22 cellular contexts compared by ENCODE assay signal in the genomic region with DNA sequence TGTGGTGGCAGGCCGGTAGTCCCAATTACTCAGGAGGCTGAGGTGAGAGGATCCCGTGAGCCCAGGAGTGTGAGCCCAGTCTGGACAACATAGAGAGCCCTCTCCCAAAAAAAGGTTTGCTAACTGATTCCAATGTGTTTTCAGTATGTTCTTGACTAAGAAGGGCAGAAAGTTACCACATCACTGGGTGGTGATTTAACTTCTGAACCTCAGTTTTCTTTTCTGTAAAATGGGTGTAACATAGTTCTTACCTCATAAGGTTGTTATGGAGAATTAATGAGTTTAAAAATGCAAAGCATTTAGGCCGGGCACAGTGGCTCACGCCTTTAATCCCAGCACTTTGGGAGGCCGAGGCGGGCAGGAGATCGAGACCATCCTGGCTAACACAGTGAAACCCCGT. TPM values are rescaled to one million over a fixed set of nuclear protein-coding genes. Genes with fewer than 3 reads are reported as not detected.
DNase-seq lines count a peak whose midpoint lies in the region; ATAC-seq, FAIRE-seq and TF ChIP-seq lines count a peak whose summit lies in the region.
"Had no signal": no experiment of that assay in that cellular context is flagged by ENCODE, and none has a peak within 500 bp of the region (broad histone marks: within the 10 kb centered on the region; RNA-seq: fewer than 3 reads in every experiment).

No MANE protein-coding gene starts in this region.

- H4K8ac ChIP-seq in H9 (replicated peaks; ENCODE audit: insufficient read length, low read depth, low read length), result no peak overlapping the region
- H4K8ac ChIP-seq in H1 (ENCODE audit: extremely low read depth, insufficient read depth, low read length), result no peak overlapping the region

- no peak overlapping the region for H3T11ph ChIP-seq in H9 (ENCODE audit: low read length)

- H2BK120ac ChIP-seq in H9 (ENCODE audit: low read depth, low read length, poor library complexity, severe bottlenecking) (peak overlapping the region; percentile 36), H1 (replicated peaks; ENCODE audit: low read depth, low read length) (no peak overlapping the region)

- POLR2A ChIA-PET in HepG2 (lab: Yijun Ruan, JAX), result no interaction called here
- POLR2A ChIA-PET in H1 (lab: Charles Lee; ENCODE audit: partially characterized antibody), result interaction anchor here (1.2 kb wide), 1 partner anchor 149 kb away, joined by 3 read pairs; a partner anchor contains a TSS
- POLR2A ChIA-PET in A673 (lab: Charles Lee; ENCODE audit: low non-redundant PET), result no interaction called here

- no peak overlapping the region for H3K4me2 ChIP-seq in HepG2 (ENCODE audit: low read depth, low read length)
- no peak overlapping the region for H3K4me2 ChIP-seq in H9 (ENCODE audit: insufficient read depth, insufficient read length, low read length)
- no peak overlapping the region for H3K4me2 ChIP-seq in H1 (ENCODE audit: insufficient read depth in 1 of 2, low read depth in 2 of 2, low read length in 2 of 2)
- H3K4me2 ChIP-seq: BLaER1 treated with 17β-estradiol and CSF1 and Interleukin-3, amounts not matched to agents 10 nM and 100 nM had no signal

- no peaks in the 10 kb centered on the region for H3K36me3 Mint-ChIP-seq in H9 (ENCODE audit: insufficient read depth in 1 of 3, low read depth in 3 of 3)
- H3K36me3 Mint-ChIP-seq: CD14-positive monocyte; CD4-positive, alpha-beta memory T cell had no signal

- no peaks in the 10 kb centered on the region; the same call in none of the 2 replicates for H3K27me3 Mint-ChIP-seq in H9 (ENCODE audit: low read depth)

- in situ Hi-C loops in HepG2 (cut with HindIII; ENCODE audit: extremely low pct_ligation_motif_present, low pct_unique_long_range_greater_than_20kb) (no loop called here), GM13977 (cut with MboI; ENCODE audit: low pct_unique_long_range_greater_than_20kb, low sequenced_read_pairs, unreplicated experiment) (no loop called here)

- TF ChIP-seq CTCF in HepG2 (CRISPR knock-in tag; IDR thresholded peaks at IDR 0.05) (no peak), right lobe of liver (IDR thresholded peaks at IDR 0.05) (no peak), H9 (conservative IDR thresholded peaks at IDR 0.05) (no peak), H1 (IDR thresholded peaks at IDR 0.05; ENCODE audit: control extremely low read depth in 1 of 3, insufficient read depth in 1 of 3, low read depth in 1 of 3, low read length in 3 of 3) (no peak), GM13977 (IDR thresholded peaks at IDR 0.05; ENCODE audit: extremely low read depth, insufficient read depth, missing control alignments) (no peak), A673 (conservative IDR thresholded peaks at IDR 0.05; ENCODE audit: low read depth, low read length) (no peak)

- no peaks in the 10 kb centered on the region for H3K79me2 ChIP-seq in HepG2 (ENCODE audit: insufficient read depth, low read length)
- no peaks in the 10 kb centered on the region for H3K79me2 ChIP-seq in H9 (ENCODE audit: insufficient read depth, low read length)
- H3K79me2 ChIP-seq in H1 (ENCODE audit: control insufficient read depth in 1 of 2, insufficient read depth in 2 of 2, low read length in 2 of 2), result no peaks in the 10 kb centered on the region

- no peak overlapping the region for H2BK5ac ChIP-seq in H9 (ENCODE audit: insufficient read length, low read length)
- no peak overlapping the region for H2BK5ac ChIP-seq in H1 (ENCODE audit: low read depth, low read length)

- H3K4me3 ChIP-seq in HepG2 (replicated peaks in 1 of 3; ENCODE audit: insufficient read depth in 1 of 3, low read depth in 2 of 3, low read length in 3 of 3) (no peak overlapping the region), right lobe of liver (no peak overlapping the region), H1 (ENCODE audit: extremely low read depth in 1 of 4, insufficient read depth in 2 of 4, low read depth in 3 of 4, low read length in 4 of 4) (no peak overlapping the region), A673 (ENCODE audit: low read depth, low read length, poor library complexity, severe bottlenecking) (no peak overlapping the region)
- H3K4me3 ChIP-seq: BLaER1 treated with 17β-estradiol and CSF1 and Interleukin-3, amounts not matched to agents 10 nM and 100 nM; GM23248 had no signal

- H3K56ac ChIP-seq in H9 (ENCODE audit: insufficient read length, low read depth, low read length), result no peak overlapping the region
- H3K56ac ChIP-seq in H1 (replicated peaks; ENCODE audit: insufficient read length, low read depth, low read length), result no peak overlapping the region

- BruUV-seq in HepG2 (replicated peaks; lab: Mats Ljungman, UMichigan) (no TSS peak), A673 (replicated peaks; lab: Mats Ljungman, UMichigan) (no TSS peak)

- H3K14ac ChIP-seq in H9 (ENCODE audit: insufficient read depth, low read length) (no peak overlapping the region), H1 (ENCODE audit: insufficient read length) (no peak overlapping the region)

- H4K20me1 ChIP-seq in HepG2 (ENCODE audit: insufficient read depth, low read length) (no peaks in the 10 kb centered on the region), H9 (ENCODE audit: control insufficient read depth, insufficient read depth, insufficient read length) (no peaks in the 10 kb centered on the region), H1 (replicated peaks in 1 of 2; ENCODE audit: control insufficient read depth in 1 of 2, insufficient read depth in 2 of 2, low read length in 2 of 2) (no peaks in the 10 kb centered on the region)
- H4K20me1 ChIP-seq: BLaER1 treated with 17β-estradiol and CSF1 and Interleukin-3, amounts not matched to agents 10 nM and 100 nM had no signal

- H4K5ac ChIP-seq in H9 (ENCODE audit: insufficient read length, low read depth, low read length) (no peak overlapping the region), H1 (ENCODE audit: insufficient read length, low read depth, low read length) (no peak overlapping the region)

- 77% methylated on average over 8 of the region's 8 CpGs for WGBS in HepG2 (ENCODE audit: low lambda C conversion rate)
- 97% methylated on average over 6 of the region's 8 CpGs for WGBS in right lobe of liver (ENCODE audit: insufficient coverage, low coverage, low lambda C conversion rate, missing lambda C conversion rate)
- no CpG with 5 or more reads among the region's 8 CpGs for WGBS in H9 (ENCODE audit: extremely low coverage, insufficient read length, low lambda C conversion rate)
- WGBS in H1 (ENCODE audit: extremely low coverage in 1 of 2, insufficient coverage in 1 of 2, insufficient read length in 1 of 2, insufficient replicate concordance in 2 of 2, low coverage in 1 of 2, low lambda C conversion rate in 2 of 2, missing lambda C conversion rate in 1 of 2), 2 experiments, result 90% methylated on average over 8 of the region's 8 CpGs; no CpG with 5 or more reads in 1 of the 2 experiments

- peaks cover 7 to 11% of the 10 kb centered on the region in 2 experiments for H3K4me1 Mint-ChIP-seq in H9
- H3K4me1 Mint-ChIP-seq: CD4-positive, alpha-beta memory T cell had no signal

- TF ChIP-seq EP300 in HepG2 (IDR thresholded peaks at IDR 0.05; ENCODE audit: low read depth in 2 of 2, low read length in 2 of 2), result no peak
- no peak for TF ChIP-seq EP300 in HepG2 (CRISPR knock-in tag; IDR thresholded peaks at IDR 0.05; ENCODE audit: borderline replicate concordance)
- TF ChIP-seq EP300 in H1 (IDR thresholded peaks at IDR 0.05; ENCODE audit: borderline replicate concordance in 1 of 2, low read depth in 2 of 2, low read length in 2 of 2), result no peak

- H3K4me3 Mint-ChIP-seq in H9, result no peak overlapping the region; a peak in 1 of 5 replicates
- H3K4me3 Mint-ChIP-seq: CD14-positive monocyte; CD4-positive, alpha-beta memory T cell had no signal

- H3K4me1 ChIP-seq in HepG2 (ENCODE audit: insufficient read depth, low read length) (peaks cover 44% of the 10 kb centered on the region), right lobe of liver (no peaks in the 10 kb centered on the region), H9 (ENCODE audit: insufficient read depth, low read length) (no peaks in the 10 kb centered on the region), H1 (replicated peaks in 1 of 4; ENCODE audit: control insufficient read depth in 3 of 4, insufficient read depth in 4 of 4, low read length in 3 of 4) (peaks cover 0 to 6% (median 3%) of the 10 kb centered on the region in 4 experiments; a peak in 4 of 7 replicates), A673 (ENCODE audit: insufficient read depth, low read length, poor library complexity, severe bottlenecking) (no peaks in the 10 kb centered on the region)
- H3K4me1 ChIP-seq: BE2C had no signal

- H2AK5ac ChIP-seq in H9 (ENCODE audit: insufficient read length, low read length) (no peak overlapping the region), H1 (ENCODE audit: low read depth, low read length) (no peak overlapping the region)

- no peak overlapping the region for H3K23ac ChIP-seq in H9 (ENCODE audit: insufficient read length, low read depth, low read length)
- no peak overlapping the region for H3K23ac ChIP-seq in H1 (ENCODE audit: insufficient read length)

- no peaks in the 10 kb centered on the region for H3K9me3 Mint-ChIP-seq in H9
- H3K9me3 Mint-ChIP-seq: CD4-positive, alpha-beta memory T cell had no signal

- H3K9ac ChIP-seq in HepG2 (ENCODE audit: insufficient read depth, low read depth, low read length) (no peak overlapping the region), H9 (ENCODE audit: extremely low read depth, insufficient read length, low read length) (no peak overlapping the region), H1 (replicated peaks in 1 of 4; ENCODE audit: extremely low read depth in 1 of 4, low read depth in 3 of 4, low read length in 3 of 4) (no peak overlapping the region)
- H3K9ac ChIP-seq: BLaER1 treated with 17β-estradiol and CSF1 and Interleukin-3, amounts not matched to agents 10 nM and 100 nM; GM23248 had no signal

- no peaks in the 10 kb centered on the region; a peak in 1 of 5 replicates for H3K27me3 ChIP-seq in HepG2 (ENCODE audit: control insufficient read depth in 1 of 2, insufficient read depth in 2 of 2, low read length in 2 of 2)
- H3K27me3 ChIP-seq in right lobe of liver, result no peaks in the 10 kb centered on the region
- no peaks in the 10 kb centered on the region; the same call in 1 of the 2 replicates for H3K27me3 ChIP-seq in H9 (ENCODE audit: insufficient read depth, low read length)
- no peaks in the 10 kb centered on the region for H3K27me3 ChIP-seq in H1 (replicated peaks in 1 of 4; ENCODE audit: control insufficient read depth in 3 of 4, extremely low read depth in 1 of 4, insufficient read depth in 3 of 4, low read length in 3 of 4)
- H3K27me3 ChIP-seq in A673 (replicated peaks; ENCODE audit: insufficient read depth, low read depth, low read length, poor library complexity), result no peaks in the 10 kb centered on the region
- H3K27me3 ChIP-seq: BE2C; BLaER1 treated with 17β-estradiol and CSF1 and Interleukin-3, amounts not matched to agents 10 nM and 100 nM had no signal

- TF ChIP-seq POLR2A in HepG2 (IDR thresholded peaks at IDR 0.05; ENCODE audit: insufficient read depth in 1 of 2, low read depth in 2 of 2, low read length in 2 of 2), result no peak
- TF ChIP-seq POLR2A in right lobe of liver (IDR thresholded peaks at IDR 0.05), result no peak
- no peak for TF ChIP-seq POLR2A in H1 (IDR thresholded peaks at IDR 0.05; ENCODE audit: control extremely low read depth in 1 of 2, low read depth in 2 of 2, low read length in 2 of 2)

- H2BK20ac ChIP-seq in H9 (ENCODE audit: low read depth, low read length, poor library complexity, severe bottlenecking), result no peak overlapping the region
- H2BK20ac ChIP-seq in H1 (ENCODE audit: low read length), result no peak overlapping the region

- H3K27ac Mint-ChIP-seq in H9, result no peak overlapping the region
- H3K27ac Mint-ChIP-seq: CD14-positive monocyte had no signal

- intact Hi-C loops in HepG2 (cut with micrococcal nuclease; ENCODE audit: unreplicated experiment) (no loop called here), right lobe of liver (cut with DNase I) (no loop called here), A673 (cut with micrococcal nuclease; ENCODE audit: unreplicated experiment) (no loop called here)

- H2BK15ac ChIP-seq in H9 (ENCODE audit: low read depth, low read length) (no peak overlapping the region; the same call in 1 of the 2 replicates), H1 (ENCODE audit: low read length) (no peak overlapping the region)

- H3K27ac ChIP-seq in HepG2 (ENCODE audit: extremely low read length, insufficient read depth, low read length), result no peak overlapping the region
- no peak overlapping the region for H3K27ac ChIP-seq in right lobe of liver
- no peak overlapping the region for H3K27ac ChIP-seq in H9 (ENCODE audit: insufficient read length, low read depth, low read length)
- H3K27ac ChIP-seq in H1 (ENCODE audit: low read depth, low read length), result no peak overlapping the region
- H3K27ac ChIP-seq in A673 (ENCODE audit: low read depth, low read length, poor library complexity, severe bottlenecking), result no peak overlapping the region
- H3K27ac ChIP-seq: BLaER1 treated with 17β-estradiol and CSF1 and Interleukin-3, amounts not matched to agents 10 nM and 100 nM; GM23248 had no signal

- DNase-seq in HepG2 (ENCODE audit: low spot score) (no peak), right lobe of liver (no peak), H9 (no peak), H1 (ENCODE audit: low read depth in 1 of 2, low spot score in 2 of 2) (no peak), GM13977 (ENCODE audit: low spot score) (no peak), A673 (ENCODE audit: low spot score) (no peak), NCI-H128 (lab: John Stamatoyannopoulos, UW; ENCODE audit: unreplicated experiment) (no peak)
- DNase-seq: ACHN; AML-193; BE2C; Calu3; CD4-positive, alpha-beta memory T cell; COR-L47; DMS53; DMS79 treated with DMSO at 0.1 percent for 48 hours; GF-D8; GM23248; HCEC 1CT had no signal

- H3K23me2 ChIP-seq in H9 (ENCODE audit: insufficient read length, low read depth, low read length, poor library complexity, severe bottlenecking) (no peaks in the 10 kb centered on the region), H1 (ENCODE audit: low read depth, low read length) (no peaks in the 10 kb centered on the region)

- no peak overlapping the region for H2BK12ac ChIP-seq in H9 (ENCODE audit: insufficient read length, low read depth, low read length)
- H2BK12ac ChIP-seq in H1 (ENCODE audit: low read depth, low read length), result no peak overlapping the region

- H3K79me1 ChIP-seq in H9 (ENCODE audit: insufficient read depth, low read depth, low read length, poor library complexity, severe bottlenecking) (no peaks in the 10 kb centered on the region), H1 (ENCODE audit: low read depth, low read length) (no peaks in the 10 kb centered on the region)

- H3K9me3 ChIP-seq in HepG2 (ENCODE audit: low read length), result no peaks in the 10 kb centered on the region
- no peaks in the 10 kb centered on the region for H3K9me3 ChIP-seq in right lobe of liver
- H3K9me3 ChIP-seq in H9 (ENCODE audit: control insufficient read depth, low read depth, low read length), result no peaks in the 10 kb centered on the region
- H3K9me3 ChIP-seq in H1 (ENCODE audit: insufficient read depth in 2 of 2, low read depth in 1 of 2, low read length in 1 of 2), result no peaks in the 10 kb centered on the region
- no peaks in the 10 kb centered on the region for H3K9me3 ChIP-seq in A673 (ENCODE audit: low read depth, low read length, poor library complexity, severe bottlenecking)
- H3K9me3 ChIP-seq: BE2C; BLaER1 treated with 17β-estradiol and CSF1 and Interleukin-3, amounts not matched to agents 10 nM and 100 nM had no signal

- no peak overlapping the region for H3K4ac ChIP-seq in H9 (ENCODE audit: low read depth, low read length)
- H3K4ac ChIP-seq in H1 (replicated peaks; ENCODE audit: insufficient read length, low read depth, low read length), result no peak overlapping the region

- no peak for ATAC-seq in HepG2
- ATAC-seq in right lobe of liver, result no peak

- H2AFZ ChIP-seq in HepG2 (ENCODE audit: low read length) (no peak overlapping the region), H9 (ENCODE audit: low read length) (no peak overlapping the region), H1 (ENCODE audit: low read length) (no peak overlapping the region)
- H2AFZ ChIP-seq: GM23248 had no signal

- TF ChIP-seq RAD21 in HepG2 (CRISPR knock-in tag; IDR thresholded peaks at IDR 0.05) (no peak), H1 (IDR thresholded peaks at IDR 0.05 in 1 of 2, conservative IDR thresholded peaks at IDR 0.05 in 1 of 2; ENCODE audit: low read depth in 2 of 2, low read length in 2 of 2) (no peak)

- H3K36me3 ChIP-seq in HepG2 (replicated peaks in 1 of 2; ENCODE audit: control insufficient read depth in 1 of 2, insufficient read depth in 2 of 2, low read length in 2 of 2) (no peaks in the 10 kb centered on the region), right lobe of liver (no peaks in the 10 kb centered on the region), H1 (ENCODE audit: control insufficient read depth in 2 of 4, insufficient read depth in 4 of 4, low read length in 3 of 4) (no peaks in the 10 kb centered on the region), A673 (ENCODE audit: insufficient read depth, low read length, poor library complexity, severe bottlenecking) (no peaks in the 10 kb centered on the region)
- H3K36me3 ChIP-seq: BE2C; BLaER1 treated with 17β-estradiol and CSF1 and Interleukin-3, amounts not matched to agents 10 nM and 100 nM had no signal

- H3K18ac ChIP-seq in H9 (ENCODE audit: insufficient read length, low read depth, low read length) (no peak overlapping the region), H1 (ENCODE audit: extremely low read depth, low read length) (no peak overlapping the region)

- CTCF ChIA-PET in HepG2 (lab: Yijun Ruan, JAX; ENCODE audit: low intra/inter-chr PET ratio, low total read pairs) (no interaction called here), H1 (lab: Charles Lee; ENCODE audit: partially characterized antibody) (interaction anchor here (0.6 to 1.9 kb wide), 2 partner anchors 14 to 42 kb away, joined by 3 to 9 read pairs; no protein-coding TSS in a partner anchor), A673 (lab: Charles Lee) (no interaction called here)

- no peak overlapping the region for H4K91ac ChIP-seq in H9 (ENCODE audit: insufficient read length, low read depth, low read length)
- no peak overlapping the region for H4K91ac ChIP-seq in H1 (replicated peaks; ENCODE audit: insufficient read length, low read length)

- FAIRE-seq in HepG2 (lab: Jason Lieb, UNC) (no peak), H1 (lab: Jason Lieb, UNC) (no peak)
- FAIRE-seq: GM12891, H54 had no signal

RNA-seq across cellular contexts. Expression of a gene that starts 28.5 kb away (rescaled TPM):
- total RNA-seq in HepG2 (2016; rRNA removed; fragmentation: Illumina TruSeq; extraction: Trizol), result 59.0 and 72.2 TPM in 2 replicates
- total RNA-seq in HepG2 (2016; cell fraction: cytosol; rRNA removed; fragmentation: Illumina TruSeq; extraction: Trizol; ENCODE audit: low read depth), result 14.3 and 16.7 TPM in 2 replicates
- total RNA-seq in HepG2 (2016; cell fraction: insoluble cytoplasmic fraction; rRNA removed; fragmentation: Illumina TruSeq; extraction: Trizol), result 57.7 and 70.4 TPM in 2 replicates
- total RNA-seq in HepG2 (2016; cell fraction: membrane; rRNA removed; fragmentation: Illumina TruSeq; extraction: Trizol), result 53.2 and 54.8 TPM in 2 replicates
- total RNA-seq in HepG2 (2016; cell fraction: nucleus; rRNA removed; fragmentation: Illumina TruSeq; extraction: Trizol), result 80.2 and 92.0 TPM in 2 replicates
- 91.4 and 99.3 TPM in 2 replicates for polyA plus RNA-seq in HepG2 (2011; rRNA removed)
- 54.5 and 60.0 TPM in 2 replicates for polyA plus RNA-seq in HepG2 (2011; cell fraction: cytosol; rRNA removed)
- polyA plus RNA-seq in HepG2 (2011; cell fraction: nucleus; rRNA removed), result 118 and 126 TPM in 2 replicates
- 46.1 and 53.2 TPM in 2 replicates for polyA plus RNA-seq in HepG2 (2012)
- polyA plus RNA-seq in HepG2 (2016; cell fraction: cytosol; fragmentation: Illumina TruSeq; extraction: Trizol; ENCODE audit: low read depth), result 9.5 and 10.3 TPM in 2 replicates
- 48.0 and 52.7 TPM in 2 replicates for polyA plus RNA-seq in HepG2 (2016; cell fraction: insoluble cytoplasmic fraction; fragmentation: Illumina TruSeq; extraction: Trizol; ENCODE audit: low read depth)
- polyA plus RNA-seq in HepG2 (2016; cell fraction: membrane; fragmentation: Illumina TruSeq; extraction: Trizol; ENCODE audit: low read depth), result 32.4 and 34.3 TPM in 2 replicates
- polyA plus RNA-seq in HepG2 (2016; cell fraction: nucleus; fragmentation: Illumina TruSeq; extraction: Trizol; ENCODE audit: insufficient read depth, low read depth), result 154 and 158 TPM in 2 replicates
- polyA minus RNA-seq in HepG2 (2011; rRNA and poly(A)+ RNA removed; ENCODE audit: low replicate concordance), result 194 and 317 TPM in 2 replicates
- polyA minus RNA-seq in HepG2 (2011; cell fraction: cytosol; rRNA and poly(A)+ RNA removed), result 49.2 and 50.8 TPM in 2 replicates
- polyA minus RNA-seq in HepG2 (2011; cell fraction: nucleus; rRNA and poly(A)+ RNA removed), result 132 and 164 TPM in 2 replicates
- total RNA-seq in right lobe of liver, result 10 to 100 TPM; 55.7 to 72.8 (median 60.4) TPM
- total RNA-seq in H9 (2021), result 103 and 112 TPM in 2 replicates
- 96.7 and 103 TPM in 2 replicates for total RNA-seq in H1 (2021; fragmentation: NEBNext Ultra II Directional; extraction: Animal tissue kit (Norgen Biotek cat#: 25700))
- polyA plus RNA-seq in H1 (2011; rRNA removed), result 97.5 and 118 TPM in 2 replicates
- polyA plus RNA-seq in H1 (2011; cell fraction: cytosol; rRNA removed), result 107 TPM
- 106 TPM for polyA plus RNA-seq in H1 (2011; cell fraction: nucleus; rRNA removed)
- polyA plus RNA-seq in H1 (2012, experiment 1 of 2), result 84.9 to 99.8 TPM (median 87.2 TPM) in 4 replicates
- polyA plus RNA-seq in H1 (2012, experiment 2 of 2), result 26.2 TPM
- 63.6 TPM for polyA plus RNA-seq in H1 (2013, experiment 1 of 2)
- 64.8 TPM for polyA plus RNA-seq in H1 (2013, experiment 2 of 2)
- 245 and 262 TPM in 2 replicates for polyA minus RNA-seq in H1 (2011; rRNA and poly(A)+ RNA removed)
- polyA minus RNA-seq in H1 (2011; cell fraction: cytosol; rRNA and poly(A)+ RNA removed), result 79.9 TPM
- polyA minus RNA-seq in H1 (2011; cell fraction: nucleus; rRNA and poly(A)+ RNA removed), result 130 TPM
- 127 and 130 TPM in 2 replicates for total RNA-seq in A673 (2021)
